In genomic region chr17:81189016-81189415, GRCh38 we compare ENCODE assay signal across 22 cellular contexts. TPM values are rescaled to one million over a fixed set of nuclear protein-coding genes. Genes with fewer than 3 reads are reported as not detected.
A peak's percentile ranks its signal among the peaks of the same experiment; 100 is the strongest.
DNase-seq lines count a peak whose midpoint lies in the region; ATAC-seq, FAIRE-seq and TF ChIP-seq lines count a peak whose summit lies in the region.
"Had no signal": no experiment of that assay in that cellular context is flagged by ENCODE, and none has a peak within 500 bp of the region (broad histone marks: within the 10 kb centered on the region; RNA-seq: fewer than 3 reads in every experiment).

No MANE protein-coding gene starts in this region.

- BruUV-seq in HepG2 (replicated peaks; lab: Mats Ljungman, UMichigan), result no TSS peak

- no peaks in the 10 kb centered on the region for H3K27me3 Mint-ChIP-seq in central memory CD8-positive, alpha-beta T cell
- H3K27me3 Mint-ChIP-seq in T-cell, result peaks cover 0 to 3% of the 10 kb centered on the region in 2 donors

- peaks cover 24% of the 10 kb centered on the region for H3K4me1 ChIP-seq in HepG2 (ENCODE audit: insufficient read depth, low read length)
- H3K4me1 ChIP-seq in right lobe of liver, result no peaks in the 10 kb centered on the region

- FAIRE-seq in HepG2 (lab: Jason Lieb, UNC), result no peak
- FAIRE-seq: GM12891, GM18507 had no signal

- peaks cover 3 to 8% of the 10 kb centered on the region in 2 experiments; a peak in 2 of 5 replicates for H3K27me3 ChIP-seq in HepG2 (ENCODE audit: control insufficient read depth in 1 of 2, insufficient read depth in 2 of 2, low read length in 2 of 2)
- H3K27me3 ChIP-seq in right lobe of liver, result no peaks in the 10 kb centered on the region

- H3K4me2 ChIP-seq in HepG2 (ENCODE audit: low read depth, low read length), result no peak overlapping the region
- H3K4me2 ChIP-seq: GM23338 had no signal

- H4K20me1 ChIP-seq in HepG2 (ENCODE audit: insufficient read depth, low read length), result no peaks in the 10 kb centered on the region

- POLR2A ChIA-PET in HepG2 (lab: Yijun Ruan, JAX) (no interaction called here), T-cell (lab: Charles Lee) (no interaction called here)

- H3K9me3 Mint-ChIP-seq in central memory CD8-positive, alpha-beta T cell, result no peaks in the 10 kb centered on the region
- no peaks in the 10 kb centered on the region for H3K9me3 Mint-ChIP-seq in stimulated activated effector memory CD8-positive, alpha-beta T cell treated with anti-CD3 and anti-CD28 coated beads, Interleukin-12 subunit alpha, Interleukin-12 subunit beta, amount 100 ng/mL, for 72 hours
- no peaks in the 10 kb centered on the region for H3K9me3 Mint-ChIP-seq in T-cell
- H3K9me3 Mint-ChIP-seq: CD4-positive, alpha-beta memory T cell; GM23338; H9; HFFc6 had no signal

- in situ Hi-C loops in HepG2 (cut with HindIII; ENCODE audit: extremely low pct_ligation_motif_present, low pct_unique_long_range_greater_than_20kb), result no loop called here

- H3K27ac Mint-ChIP-seq in central memory CD8-positive, alpha-beta T cell (ENCODE audit: low read depth), result peak overlapping the region; percentile 67
- H3K27ac Mint-ChIP-seq in stimulated activated effector memory CD8-positive, alpha-beta T cell treated with anti-CD3 and anti-CD28 coated beads, Interleukin-12 subunit alpha, Interleukin-12 subunit beta, amount 100 ng/mL, for 72 hours, result peak overlapping the region; percentile 23
- H3K27ac Mint-ChIP-seq in T-cell, result no peak overlapping the region
- H3K27ac Mint-ChIP-seq: CD4-positive, alpha-beta memory T cell; GM23338; H9; HFFc6 had no signal

- H3K9ac ChIP-seq in HepG2 (ENCODE audit: insufficient read depth, low read depth, low read length), result no peak overlapping the region

- H2AFZ ChIP-seq in HepG2 (ENCODE audit: low read length), result no peak overlapping the region
- H2AFZ ChIP-seq: GM23338 had no signal

- intact Hi-C loops in HepG2 (cut with micrococcal nuclease; ENCODE audit: unreplicated experiment), result loop anchor here (1.0 kb wide), 1 partner anchor 47 kb away; no protein-coding TSS in a partner anchor
- intact Hi-C loops in right lobe of liver (cut with DNase I), result no loop called here

- H3K36me3 ChIP-seq in HepG2 (replicated peaks in 1 of 2; ENCODE audit: control insufficient read depth in 1 of 2, insufficient read depth in 2 of 2, low read length in 2 of 2), result peaks cover 3 to 4% of the 10 kb centered on the region in 2 experiments; a peak in 2 of 5 replicates
- H3K36me3 ChIP-seq in right lobe of liver, result no peaks in the 10 kb centered on the region

- TF ChIP-seq POLR2A in HepG2 (IDR thresholded peaks at IDR 0.05; ENCODE audit: insufficient read depth in 1 of 2, low read depth in 2 of 2, low read length in 2 of 2) (no peak), right lobe of liver (IDR thresholded peaks at IDR 0.05) (no peak)

- DNase-seq in HepG2 (ENCODE audit: low spot score), result no peak
- no peak for DNase-seq in right lobe of liver
- DNase-seq in central memory CD8-positive, alpha-beta T cell (ENCODE audit: low spot score in 2 of 2), result no peak
- DNase-seq in stimulated activated effector memory CD8-positive, alpha-beta T cell treated with anti-CD3 and anti-CD28 coated beads, Interleukin-12 subunit alpha, Interleukin-12 subunit beta, amount 100 ng/mL, for 72 hours (ENCODE audit: low spot score in 2 of 2), result no peak
- DNase-seq in T-cell, result no peak
- no peak for DNase-seq in NCI-H2227 treated with DMSO at 0.1 percent for 48 hours (lab: John Stamatoyannopoulos, UW)
- DNase-seq: Calu3; CD4-positive, alpha-beta memory T cell; COR-L47; DMS79 treated with DMSO at 0.1 percent for 48 hours; GF-D8; HFFc6 had no signal

- TF ChIP-seq RAD21 in HepG2 (CRISPR knock-in tag; IDR thresholded peaks at IDR 0.05), result no peak

- peaks cover 4% of the 10 kb centered on the region for H3K36me3 Mint-ChIP-seq in central memory CD8-positive, alpha-beta T cell (ENCODE audit: insufficient read depth)
- no peaks in the 10 kb centered on the region for H3K36me3 Mint-ChIP-seq in stimulated activated effector memory CD8-positive, alpha-beta T cell treated with anti-CD3 and anti-CD28 coated beads, Interleukin-12 subunit alpha, Interleukin-12 subunit beta, amount 100 ng/mL, for 72 hours
- no peaks in the 10 kb centered on the region for H3K36me3 Mint-ChIP-seq in T-cell

- CTCF ChIA-PET in HepG2 (lab: Yijun Ruan, JAX; ENCODE audit: low intra/inter-chr PET ratio, low total read pairs), result interaction anchor here (1.4 to 2.2 kb wide), 3 partner anchors 44 to 87 kb away, joined by 4 to 11 read pairs (median 5); no protein-coding TSS in a partner anchor
- CTCF ChIA-PET in T-cell (lab: Charles Lee), result no interaction called here

- H3K4me3 ChIP-seq in HepG2 (replicated peaks in 1 of 3; ENCODE audit: insufficient read depth in 1 of 3, low read depth in 2 of 3, low read length in 3 of 3), result no peak overlapping the region
- H3K4me3 ChIP-seq in right lobe of liver, result no peak overlapping the region
- H3K4me3 ChIP-seq: GM23338 had no signal

- no peak overlapping the region for H3K27ac ChIP-seq in HepG2 (ENCODE audit: extremely low read length, insufficient read depth, low read length)
- H3K27ac ChIP-seq in right lobe of liver, result no peak overlapping the region

- H3K4me3 Mint-ChIP-seq in central memory CD8-positive, alpha-beta T cell, result no peak overlapping the region
- no peak overlapping the region for H3K4me3 Mint-ChIP-seq in stimulated activated effector memory CD8-positive, alpha-beta T cell treated with anti-CD3 and anti-CD28 coated beads, Interleukin-12 subunit alpha, Interleukin-12 subunit beta, amount 100 ng/mL, for 72 hours
- H3K4me3 Mint-ChIP-seq in T-cell, result no peak overlapping the region
- H3K4me3 Mint-ChIP-seq: CD4-positive, alpha-beta memory T cell; GM23338; H9; HFFc6 had no signal

- TF ChIP-seq EP300 in HepG2 (IDR thresholded peaks at IDR 0.05; ENCODE audit: low read depth in 2 of 2, low read length in 2 of 2) (no peak), HepG2 (CRISPR knock-in tag; IDR thresholded peaks at IDR 0.05; ENCODE audit: borderline replicate concordance) (no peak)

- ATAC-seq in HepG2, result no peak
- no peak for ATAC-seq in right lobe of liver
- ATAC-seq in central memory CD8-positive, alpha-beta T cell (replicated peaks; ENCODE audit: extremely low read depth, poor library complexity, severe bottlenecking), result no peak
- ATAC-seq in stimulated activated effector memory CD8-positive, alpha-beta T cell treated with anti-CD3 and anti-CD28 coated beads, Interleukin-12 subunit alpha, Interleukin-12 subunit beta, amount 100 ng/mL, for 72 hours, result no peak
- ATAC-seq in T-cell (replicated peaks in 1 of 4), result no peak

- TF ChIP-seq CTCF in HepG2 (CRISPR knock-in tag; IDR thresholded peaks at IDR 0.05), result no peak
- no peak for TF ChIP-seq CTCF in right lobe of liver (IDR thresholded peaks at IDR 0.05)

- H3K9me3 ChIP-seq in HepG2 (ENCODE audit: low read length), result no peaks in the 10 kb centered on the region
- H3K9me3 ChIP-seq in right lobe of liver, result no peaks in the 10 kb centered on the region

- 94% methylated on average over 2 of the region's 7 CpGs for WGBS in HepG2 (ENCODE audit: low lambda C conversion rate)
- no CpG with 5 or more reads among the region's 7 CpGs for WGBS in right lobe of liver (ENCODE audit: insufficient coverage, low coverage, low lambda C conversion rate, missing lambda C conversion rate)

- H3K4me1 Mint-ChIP-seq in central memory CD8-positive, alpha-beta T cell, result no peaks in the 10 kb centered on the region
- H3K4me1 Mint-ChIP-seq in stimulated activated effector memory CD8-positive, alpha-beta T cell treated with anti-CD3 and anti-CD28 coated beads, Interleukin-12 subunit alpha, Interleukin-12 subunit beta, amount 100 ng/mL, for 72 hours, result no peaks in the 10 kb centered on the region
- no peaks in the 10 kb centered on the region for H3K4me1 Mint-ChIP-seq in T-cell
- H3K4me1 Mint-ChIP-seq: CD4-positive, alpha-beta memory T cell; GM23338 had no signal

- H3K79me2 ChIP-seq in HepG2 (ENCODE audit: insufficient read depth, low read length), result no peaks in the 10 kb centered on the region

RNA-seq across cellular contexts. Expression of gene AATK, which starts 23.0 kb away (rescaled TPM):
- 6.1 and 8.4 TPM in 2 replicates for total RNA-seq in HepG2 (2016; rRNA removed; fragmentation: Illumina TruSeq; extraction: Trizol)
- total RNA-seq in HepG2 (2016; cell fraction: cytosol; rRNA removed; fragmentation: Illumina TruSeq; extraction: Trizol; ENCODE audit: low read depth), result 1.5 and 2.0 TPM in 2 replicates
- total RNA-seq in HepG2 (2016; cell fraction: insoluble cytoplasmic fraction; rRNA removed; fragmentation: Illumina TruSeq; extraction: Trizol), result 5.3 and 9.5 TPM in 2 replicates
- 2.9 and 3.0 TPM in 2 replicates for total RNA-seq in HepG2 (2016; cell fraction: membrane; rRNA removed; fragmentation: Illumina TruSeq; extraction: Trizol)
- total RNA-seq in HepG2 (2016; cell fraction: nucleus; rRNA removed; fragmentation: Illumina TruSeq; extraction: Trizol), result 9.7 and 12.6 TPM in 2 replicates
- 2.9 and 5.2 TPM in 2 replicates for polyA plus RNA-seq in HepG2 (2011; rRNA removed)
- polyA plus RNA-seq in HepG2 (2011; cell fraction: cytosol; rRNA removed), result 2.9 and 4.3 TPM in 2 replicates
- polyA plus RNA-seq in HepG2 (2011; cell fraction: nucleus; rRNA removed), result 15.0 and 16.5 TPM in 2 replicates
- polyA plus RNA-seq in HepG2 (2012), result 4.4 and 8.0 TPM in 2 replicates
- 0.54 and 0.65 TPM in 2 replicates for polyA plus RNA-seq in HepG2 (2016; cell fraction: cytosol; fragmentation: Illumina TruSeq; extraction: Trizol; ENCODE audit: low read depth)
- polyA plus RNA-seq in HepG2 (2016; cell fraction: insoluble cytoplasmic fraction; fragmentation: Illumina TruSeq; extraction: Trizol; ENCODE audit: low read depth), result 5.7 and 6.0 TPM in 2 replicates
- polyA plus RNA-seq in HepG2 (2016; cell fraction: membrane; fragmentation: Illumina TruSeq; extraction: Trizol; ENCODE audit: low read depth), result 1.1 and 1.8 TPM in 2 replicates
- 14.7 and 18.3 TPM in 2 replicates for polyA plus RNA-seq in HepG2 (2016; cell fraction: nucleus; fragmentation: Illumina TruSeq; extraction: Trizol; ENCODE audit: insufficient read depth, low read depth)
- polyA minus RNA-seq in HepG2 (2011; rRNA and poly(A)+ RNA removed; ENCODE audit: low replicate concordance), result 20.3 and 42.0 TPM in 2 replicates
- polyA minus RNA-seq in HepG2 (2011; cell fraction: cytosol; rRNA and poly(A)+ RNA removed), result 7.4 and 11.0 TPM in 2 replicates
- 3.6 and 4.6 TPM in 2 replicates for polyA minus RNA-seq in HepG2 (2011; cell fraction: nucleus; rRNA and poly(A)+ RNA removed)
- 1 to 10 TPM in 2 of 6 experiments, under 1 TPM in 4; 0.31 to 1.2 (median 0.86) TPM for total RNA-seq in right lobe of liver
- total RNA-seq in T-cell, result 10 to 100 TPM in 1 of 5 donors, under 1 TPM in 4; 0.63 to 11.1 (median 0.72) TPM
- total RNA-seq: Calu3 had no signal

RNA-seq across cellular contexts. Expression of gene PVALEF, which starts 23.7 kb away (rescaled TPM):
- total RNA-seq in HepG2 (2016; rRNA removed; fragmentation: Illumina TruSeq; extraction: Trizol), result 0.18 TPM in 1 of 2 replicates, not detected in the other
- total RNA-seq in HepG2 (2016; cell fraction: cytosol; rRNA removed; fragmentation: Illumina TruSeq; extraction: Trizol; ENCODE audit: low read depth), result 0.40 and 0.53 TPM in 2 replicates
- 0.13 and 0.22 TPM in 2 replicates for total RNA-seq in HepG2 (2016; cell fraction: insoluble cytoplasmic fraction; rRNA removed; fragmentation: Illumina TruSeq; extraction: Trizol)
- total RNA-seq in HepG2 (2016; cell fraction: membrane; rRNA removed; fragmentation: Illumina TruSeq; extraction: Trizol), result 0.25 and 0.28 TPM in 2 replicates
- 0.28 TPM in 1 of 2 replicates, not detected in the other for total RNA-seq in HepG2 (2016; cell fraction: nucleus; rRNA removed; fragmentation: Illumina TruSeq; extraction: Trizol)
- 0.18 and 0.24 TPM in 2 replicates for polyA plus RNA-seq in HepG2 (2011; rRNA removed)
- 0.11 TPM in 1 of 2 replicates, not detected in the other for polyA plus RNA-seq in HepG2 (2011; cell fraction: cytosol; rRNA removed)
- polyA plus RNA-seq in HepG2 (2011; cell fraction: nucleus; rRNA removed), result 0.21 and 0.42 TPM in 2 replicates
- polyA plus RNA-seq in HepG2 (2012), result not detected in 2 replicates
- polyA plus RNA-seq in HepG2 (2016; cell fraction: cytosol; fragmentation: Illumina TruSeq; extraction: Trizol; ENCODE audit: low read depth), result 0.29 and 0.34 TPM in 2 replicates
- polyA plus RNA-seq in HepG2 (2016; cell fraction: insoluble cytoplasmic fraction; fragmentation: Illumina TruSeq; extraction: Trizol; ENCODE audit: low read depth), result 0.39 and 0.44 TPM in 2 replicates
- 0.14 and 0.19 TPM in 2 replicates for polyA plus RNA-seq in HepG2 (2016; cell fraction: membrane; fragmentation: Illumina TruSeq; extraction: Trizol; ENCODE audit: low read depth)
- polyA plus RNA-seq in HepG2 (2016; cell fraction: nucleus; fragmentation: Illumina TruSeq; extraction: Trizol; ENCODE audit: insufficient read depth, low read depth), result 0.36 TPM in 1 of 2 replicates, not detected in the other
- 0.09 and 0.18 TPM in 2 replicates for polyA minus RNA-seq in HepG2 (2011; rRNA and poly(A)+ RNA removed; ENCODE audit: low replicate concordance)
- not detected in 2 replicates for polyA minus RNA-seq in HepG2 (2011; cell fraction: cytosol; rRNA and poly(A)+ RNA removed)
- polyA minus RNA-seq in HepG2 (2011; cell fraction: nucleus; rRNA and poly(A)+ RNA removed), result not detected in 2 replicates
- not detected for total RNA-seq in right lobe of liver
- total RNA-seq in T-cell, result not detected
- total RNA-seq: A172; A673; Calu3; CD4-positive, alpha-beta memory T cell; Daoy; G401; GM23338; H4; H9; HFFc6 had no signal
- polyA plus RNA-seq: BJ; CD4-positive, alpha-beta memory T cell; GM23338 had no signal

RNA-seq across cellular contexts. Expression of gene CEP131, which starts 33.7 kb away (rescaled TPM):
- total RNA-seq in HepG2 (2016; rRNA removed; fragmentation: Illumina TruSeq; extraction: Trizol), result 11.1 and 16.8 TPM in 2 replicates
- 2.2 and 3.5 TPM in 2 replicates for total RNA-seq in HepG2 (2016; cell fraction: cytosol; rRNA removed; fragmentation: Illumina TruSeq; extraction: Trizol; ENCODE audit: low read depth)
- total RNA-seq in HepG2 (2016; cell fraction: insoluble cytoplasmic fraction; rRNA removed; fragmentation: Illumina TruSeq; extraction: Trizol), result 8.4 and 18.4 TPM in 2 replicates
- 5.8 and 6.2 TPM in 2 replicates for total RNA-seq in HepG2 (2016; cell fraction: membrane; rRNA removed; fragmentation: Illumina TruSeq; extraction: Trizol)
- total RNA-seq in HepG2 (2016; cell fraction: nucleus; rRNA removed; fragmentation: Illumina TruSeq; extraction: Trizol), result 10.7 and 12.3 TPM in 2 replicates
- polyA plus RNA-seq in HepG2 (2011; rRNA removed), result 5.0 and 5.6 TPM in 2 replicates
- polyA plus RNA-seq in HepG2 (2011; cell fraction: cytosol; rRNA removed), result 3.0 and 5.8 TPM in 2 replicates
- polyA plus RNA-seq in HepG2 (2011; cell fraction: nucleus; rRNA removed), result 31.7 and 46.2 TPM in 2 replicates
- 6.3 and 6.8 TPM in 2 replicates for polyA plus RNA-seq in HepG2 (2012)
- polyA plus RNA-seq in HepG2 (2016; cell fraction: cytosol; fragmentation: Illumina TruSeq; extraction: Trizol; ENCODE audit: low read depth), result 2.7 and 3.3 TPM in 2 replicates
- polyA plus RNA-seq in HepG2 (2016; cell fraction: insoluble cytoplasmic fraction; fragmentation: Illumina TruSeq; extraction: Trizol; ENCODE audit: low read depth), result 11.8 and 13.5 TPM in 2 replicates
- polyA plus RNA-seq in HepG2 (2016; cell fraction: membrane; fragmentation: Illumina TruSeq; extraction: Trizol; ENCODE audit: low read depth), result 4.3 and 4.6 TPM in 2 replicates
- polyA plus RNA-seq in HepG2 (2016; cell fraction: nucleus; fragmentation: Illumina TruSeq; extraction: Trizol; ENCODE audit: insufficient read depth, low read depth), result 35.7 and 41.4 TPM in 2 replicates
- 4.8 and 5.8 TPM in 2 replicates for polyA minus RNA-seq in HepG2 (2011; rRNA and poly(A)+ RNA removed; ENCODE audit: low replicate concordance)
- 3.0 and 4.2 TPM in 2 replicates for polyA minus RNA-seq in HepG2 (2011; cell fraction: cytosol; rRNA and poly(A)+ RNA removed)
- 7.6 and 8.0 TPM in 2 replicates for polyA minus RNA-seq in HepG2 (2011; cell fraction: nucleus; rRNA and poly(A)+ RNA removed)
- total RNA-seq in right lobe of liver, result 1 to 10 TPM; 1.5 to 4.3 (median 2.1) TPM
- total RNA-seq in T-cell, result 10 to 100 TPM in 3 of 5 donors, 1 to 10 TPM in 2; 9.0 to 15.8 (median 11.2) TPM

RNA-seq across cellular contexts. Expression of gene TEPSIN, which starts 49.8 kb away (rescaled TPM):
- total RNA-seq in HepG2 (2016; rRNA removed; fragmentation: Illumina TruSeq; extraction: Trizol) (8.5 and 18.8 TPM in 2 replicates), right lobe of liver (10 to 100 TPM; 11.9 to 27.6 (median 18.1) TPM), T-cell (100 to 1,000 TPM in 3 of 5 donors, 10 to 100 TPM in 2; 73.8 to 169 (median 161) TPM)
- total RNA-seq in HepG2 (2016; cell fraction: cytosol; rRNA removed; fragmentation: Illumina TruSeq; extraction: Trizol; ENCODE audit: low read depth), result 5.0 and 7.5 TPM in 2 replicates
- total RNA-seq in HepG2 (2016; cell fraction: insoluble cytoplasmic fraction; rRNA removed; fragmentation: Illumina TruSeq; extraction: Trizol), result 7.1 and 20.3 TPM in 2 replicates
- 7.0 and 8.1 TPM in 2 replicates for total RNA-seq in HepG2 (2016; cell fraction: membrane; rRNA removed; fragmentation: Illumina TruSeq; extraction: Trizol)
- 24.5 and 27.8 TPM in 2 replicates for total RNA-seq in HepG2 (2016; cell fraction: nucleus; rRNA removed; fragmentation: Illumina TruSeq; extraction: Trizol)
- polyA plus RNA-seq in HepG2 (2011; rRNA removed), result 16.1 and 19.7 TPM in 2 replicates
- 4.0 and 8.2 TPM in 2 replicates for polyA plus RNA-seq in HepG2 (2011; cell fraction: cytosol; rRNA removed)
- 328 and 418 TPM in 2 replicates for polyA plus RNA-seq in HepG2 (2011; cell fraction: nucleus; rRNA removed)
- 9.5 and 16.4 TPM in 2 replicates for polyA plus RNA-seq in HepG2 (2012)
- 2.4 and 2.5 TPM in 2 replicates for polyA plus RNA-seq in HepG2 (2016; cell fraction: cytosol; fragmentation: Illumina TruSeq; extraction: Trizol; ENCODE audit: low read depth)
- polyA plus RNA-seq in HepG2 (2016; cell fraction: insoluble cytoplasmic fraction; fragmentation: Illumina TruSeq; extraction: Trizol; ENCODE audit: low read depth), result 6.3 and 9.9 TPM in 2 replicates
- 4.3 and 6.0 TPM in 2 replicates for polyA plus RNA-seq in HepG2 (2016; cell fraction: membrane; fragmentation: Illumina TruSeq; extraction: Trizol; ENCODE audit: low read depth)
- polyA plus RNA-seq in HepG2 (2016; cell fraction: nucleus; fragmentation: Illumina TruSeq; extraction: Trizol; ENCODE audit: insufficient read depth, low read depth), result 90.2 and 98.6 TPM in 2 replicates
- 14.1 and 21.0 TPM in 2 replicates for polyA minus RNA-seq in HepG2 (2011; rRNA and poly(A)+ RNA removed; ENCODE audit: low replicate concordance)
- 3.4 and 3.7 TPM in 2 replicates for polyA minus RNA-seq in HepG2 (2011; cell fraction: cytosol; rRNA and poly(A)+ RNA removed)
- 39.0 and 47.9 TPM in 2 replicates for polyA minus RNA-seq in HepG2 (2011; cell fraction: nucleus; rRNA and poly(A)+ RNA removed)

RNA-seq across cellular contexts. Expression of gene NDUFAF8, which starts 50.1 kb away (rescaled TPM):
- 213 and 233 TPM in 2 replicates for total RNA-seq in HepG2 (2016; rRNA removed; fragmentation: Illumina TruSeq; extraction: Trizol)
- total RNA-seq in HepG2 (2016; cell fraction: cytosol; rRNA removed; fragmentation: Illumina TruSeq; extraction: Trizol; ENCODE audit: low read depth), result 565 and 636 TPM in 2 replicates
- 209 and 214 TPM in 2 replicates for total RNA-seq in HepG2 (2016; cell fraction: insoluble cytoplasmic fraction; rRNA removed; fragmentation: Illumina TruSeq; extraction: Trizol)
- 441 and 487 TPM in 2 replicates for total RNA-seq in HepG2 (2016; cell fraction: membrane; rRNA removed; fragmentation: Illumina TruSeq; extraction: Trizol)
- 99.9 and 114 TPM in 2 replicates for total RNA-seq in HepG2 (2016; cell fraction: nucleus; rRNA removed; fragmentation: Illumina TruSeq; extraction: Trizol)
- polyA plus RNA-seq in HepG2 (2011; rRNA removed), result 62.4 and 75.6 TPM in 2 replicates
- polyA plus RNA-seq in HepG2 (2011; cell fraction: cytosol; rRNA removed), result 52.0 and 67.0 TPM in 2 replicates
- 67.0 and 99.7 TPM in 2 replicates for polyA plus RNA-seq in HepG2 (2011; cell fraction: nucleus; rRNA removed)
- polyA plus RNA-seq in HepG2 (2012), result 74.7 and 106 TPM in 2 replicates
- 562 and 639 TPM in 2 replicates for polyA plus RNA-seq in HepG2 (2016; cell fraction: cytosol; fragmentation: Illumina TruSeq; extraction: Trizol; ENCODE audit: low read depth)
- polyA plus RNA-seq in HepG2 (2016; cell fraction: insoluble cytoplasmic fraction; fragmentation: Illumina TruSeq; extraction: Trizol; ENCODE audit: low read depth), result 170 and 188 TPM in 2 replicates
- polyA plus RNA-seq in HepG2 (2016; cell fraction: membrane; fragmentation: Illumina TruSeq; extraction: Trizol; ENCODE audit: low read depth), result 357 and 397 TPM in 2 replicates
- polyA plus RNA-seq in HepG2 (2016; cell fraction: nucleus; fragmentation: Illumina TruSeq; extraction: Trizol; ENCODE audit: insufficient read depth, low read depth), result 180 and 208 TPM in 2 replicates
- 13.6 and 21.7 TPM in 2 replicates for polyA minus RNA-seq in HepG2 (2011; rRNA and poly(A)+ RNA removed; ENCODE audit: low replicate concordance)
- polyA minus RNA-seq in HepG2 (2011; cell fraction: cytosol; rRNA and poly(A)+ RNA removed), result 4.9 and 8.2 TPM in 2 replicates
- polyA minus RNA-seq in HepG2 (2011; cell fraction: nucleus; rRNA and poly(A)+ RNA removed), result 26.2 and 31.2 TPM in 2 replicates
- 10 to 100 TPM; 15.7 to 35.9 (median 23.3) TPM for total RNA-seq in right lobe of liver
- total RNA-seq in T-cell, result 10 to 100 TPM; 35.0 to 60.8 (median 51.2) TPM

Comparison
In these comparisons a context has a peak if more than half of its experiments do, and no peak if none do; other contexts are left out.
1. H3K27ac Mint-ChIP-seq: peak in central memory CD8-positive, alpha-beta T cell (single experiment) and stimulated activated effector memory CD8-positive, alpha-beta T cell treated with anti-CD3 and anti-CD28 coated beads, Interleukin-12 subunit alpha, Interleukin-12 subunit beta, amount 100 ng/mL, for 72 hours (single experiment); none in T-cell (0 of 2).